14 cellular contexts compared by ENCODE assay signal in the genomic region with DNA sequence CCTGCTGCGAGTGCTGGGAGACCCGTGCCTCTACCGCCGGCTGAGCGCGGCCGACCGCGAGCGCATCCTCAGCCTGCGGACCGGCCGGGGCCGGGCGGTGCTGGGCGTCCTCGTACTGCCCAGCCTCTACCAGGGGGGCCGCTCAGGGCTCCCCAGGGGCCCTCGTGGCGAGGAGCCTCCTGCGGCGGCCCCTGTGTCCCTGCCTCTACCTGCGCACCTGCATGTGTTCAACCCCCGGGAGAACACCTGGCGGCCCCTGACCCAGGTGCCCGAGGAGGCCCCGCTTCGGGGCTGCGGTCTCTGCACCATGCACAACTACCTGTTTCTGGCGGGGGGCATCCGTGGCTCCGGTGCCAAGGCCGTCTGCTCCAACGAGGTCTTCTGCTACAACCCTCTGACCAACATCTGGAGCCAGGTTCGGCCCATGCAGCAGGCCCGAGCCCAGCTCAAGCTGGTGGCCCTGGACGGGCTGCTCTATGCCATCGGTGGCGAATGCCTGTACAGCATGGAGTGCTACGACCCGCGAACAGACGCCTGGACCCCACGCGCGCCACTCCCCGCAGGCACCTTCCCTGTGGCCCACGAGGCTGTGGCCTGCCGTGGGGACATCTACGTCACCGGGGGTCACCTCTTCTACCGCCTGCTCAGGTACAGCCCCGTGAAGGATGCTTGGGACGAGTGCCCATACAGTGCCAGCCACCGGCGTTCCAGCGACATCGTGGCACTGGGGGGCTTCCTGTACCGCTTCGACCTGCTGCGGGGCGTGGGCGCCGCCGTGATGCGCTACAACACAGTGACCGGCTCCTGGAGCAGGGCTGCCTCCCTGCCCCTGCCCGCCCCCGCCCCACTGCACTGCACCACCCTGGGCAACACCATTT. TPM values are rescaled to one million over a fixed set of nuclear protein-coding genes. Genes with fewer than 3 reads are reported as not detected.
A peak's percentile ranks its signal among the peaks of the same experiment; 100 is the strongest.
DNase-seq lines count a peak whose midpoint lies in the region; TF ChIP-seq lines count a peak whose summit lies in the region.
"Had no signal": no experiment of that assay in that cellular context is flagged by ENCODE, and none has a peak within 500 bp of the region (broad histone marks: within the 10 kb centered on the region; RNA-seq: fewer than 3 reads in every experiment).

No MANE protein-coding gene starts in this region.

- no peak for DNase-seq in CD4-positive, alpha-beta memory T cell
- DNase-seq in GM23248 (no peak), ascending aorta (ENCODE audit: low spot score in 2 of 2) (no peak), osteoblast (ENCODE audit: insufficient read length, low spot score, missing footprints) (peak; percentile 86), NCI-H774 (lab: John Stamatoyannopoulos, UW) (no peak), NCI-H446 treated with DMSO at 0.1 percent for 48 hours (lab: John Stamatoyannopoulos, UW) (no peak), A172 (ENCODE audit: low spot score) (no peak), AML-193 (lab: John Stamatoyannopoulos, UW) (no peak)
- DNase-seq: brain microvascular endothelial cell, DMS153 had no signal

- H3K27me3 ChIP-seq in CD4-positive, alpha-beta memory T cell (ENCODE audit: insufficient read depth, low read length) = no peaks in the 10 kb centered on the region
- H3K27me3 ChIP-seq in GM23248 (replicated peaks; ENCODE audit: insufficient read depth) (peaks cover 8% of the 10 kb centered on the region), ascending aorta (peaks cover 19% of the 10 kb centered on the region), osteoblast (ENCODE audit: insufficient read depth, low read length) (peaks cover 53% of the 10 kb centered on the region)

- H3K27ac ChIP-seq in CD4-positive, alpha-beta memory T cell (ENCODE audit: low read depth, low read length) = peak overlapping the region; percentile 74
- H3K27ac ChIP-seq in GM23248 = no peak overlapping the region
- H3K27ac ChIP-seq in ascending aorta = no peak overlapping the region
- no peak overlapping the region for H3K27ac ChIP-seq in osteoblast (ENCODE audit: low read depth, low read length)
- H3K27ac ChIP-seq: brain microvascular endothelial cell had no signal

- no peaks in the 10 kb centered on the region for H3K36me3 Mint-ChIP-seq in CD4-positive, alpha-beta memory T cell

- H3K4me3 Mint-ChIP-seq in CD4-positive, alpha-beta memory T cell = peak overlapping the region; percentile 70 to 84 (median 78)

- peaks cover 48% of the 10 kb centered on the region for H3K4me1 ChIP-seq in CD4-positive, alpha-beta memory T cell (ENCODE audit: insufficient read depth, low read length)
- H3K4me1 ChIP-seq in GM23248 (ENCODE audit: insufficient read depth) (no peaks in the 10 kb centered on the region), ascending aorta (peaks cover 5 to 10% of the 10 kb centered on the region in 2 donors), osteoblast (ENCODE audit: insufficient read depth, low read length) (no peaks in the 10 kb centered on the region)

- H3F3A ChIP-seq in GM23248 (ENCODE audit: insufficient read depth) = no peaks in the 10 kb centered on the region

- H3K27me3 Mint-ChIP-seq in CD4-positive, alpha-beta memory T cell = no peaks in the 10 kb centered on the region

- peaks cover 24 to 47% (median 35%) of the 10 kb centered on the region in 4 donors for H3K4me1 Mint-ChIP-seq in CD4-positive, alpha-beta memory T cell

- in situ Hi-C loops in GM23248 (cut with MboI) = no loop called here

- H3K4me3 ChIP-seq in CD4-positive, alpha-beta memory T cell (ENCODE audit: low read length in 2 of 2) = peak overlapping the region; percentile 29 to 73
- H3K4me3 ChIP-seq in GM23248 (no peak overlapping the region; the same call in 1 of the 2 replicates), ascending aorta (peak overlapping the region; percentile 19 to 51), osteoblast (ENCODE audit: insufficient read depth, low read length) (no peak overlapping the region)

- H3K36me3 ChIP-seq in CD4-positive, alpha-beta memory T cell (ENCODE audit: insufficient read depth, low read length) = no peaks in the 10 kb centered on the region
- no peaks in the 10 kb centered on the region for H3K36me3 ChIP-seq in GM23248 (ENCODE audit: low read depth)
- H3K36me3 ChIP-seq in ascending aorta = no peaks in the 10 kb centered on the region
- H3K36me3 ChIP-seq in osteoblast (ENCODE audit: insufficient read depth, low read length) = no peaks in the 10 kb centered on the region
- H3K36me3 ChIP-seq: brain microvascular endothelial cell had no signal

- intact Hi-C loops in CD4-positive, alpha-beta memory T cell (cut with micrococcal nuclease) = loop anchor here (1.0 to 5.0 kb wide), 2 partner anchors 24 to 42 kb away; partner anchors contain the start of genes LMF2, NCAPH2 and SCO2
- intact Hi-C loops in ascending aorta (cut with DNase I) = no loop called here

- H3K9me3 Mint-ChIP-seq in CD4-positive, alpha-beta memory T cell = no peaks in the 10 kb centered on the region

- H2AFZ ChIP-seq in GM23248 = peak overlapping the region; percentile 70; the same call in 1 of the 2 replicates
- no peak overlapping the region for H2AFZ ChIP-seq in osteoblast (ENCODE audit: low read length)

- POLR2A ChIA-PET in CD4-positive, alpha-beta memory T cell (lab: Charles Lee; ENCODE audit: partially characterized antibody) = interaction anchor here (0.8 to 6.8 kb wide), 26 partner anchors 8 to 362 kb away, joined by 3 to 151 read pairs (median 6); partner anchors contain the start of genes ARSA, CHKB, CPT1B and HDAC10

- H3K79me2 ChIP-seq in GM23248 (ENCODE audit: insufficient read depth) (no peaks in the 10 kb centered on the region), osteoblast (ENCODE audit: insufficient read depth, low read length) (no peaks in the 10 kb centered on the region)

- CTCF ChIA-PET in CD4-positive, alpha-beta memory T cell (lab: Charles Lee; ENCODE audit: partially characterized antibody) = interaction anchor here (0.8 to 4.8 kb wide), 11 partner anchors 10 to 75 kb away, joined by 3 to 32 read pairs (median 6); partner anchors contain the start of genes SCO2 and SYCE3

- WGBS in GM23248 (ENCODE audit: low coverage in 1 of 2, low lambda C conversion rate in 2 of 2, missing lambda C conversion rate in 2 of 2), 2 experiments = 59 to 66% methylated on average over 52 to 57 of the region's 69 CpGs

- H3K4me2 ChIP-seq in GM23248 (ENCODE audit: unreplicated experiment) (peak overlapping the region; percentile 31), osteoblast (ENCODE audit: insufficient read depth, low read length) (no peak overlapping the region)

- no peaks in the 10 kb centered on the region for H4K20me1 ChIP-seq in GM23248 (ENCODE audit: insufficient read depth)
- no peaks in the 10 kb centered on the region for H4K20me1 ChIP-seq in osteoblast (ENCODE audit: insufficient read depth, low read length)

- H3K9ac ChIP-seq in GM23248 = no peak overlapping the region; the same call in 1 of the 2 replicates

- H3K27ac Mint-ChIP-seq in CD4-positive, alpha-beta memory T cell = peak overlapping the region in 6 of 7 donors; percentile 57 to 82 (median 76)

- TF ChIP-seq CTCF in ascending aorta (IDR thresholded peaks at IDR 0.05) = no peak
- TF ChIP-seq CTCF in osteoblast (IDR thresholded peaks at IDR 0.05; ENCODE audit: extremely low read depth, low read depth, low read length) = no peak

- no peaks in the 10 kb centered on the region for H3K9me3 ChIP-seq in CD4-positive, alpha-beta memory T cell (ENCODE audit: control insufficient read depth in 1 of 2, low read length in 2 of 2)
- H3K9me3 ChIP-seq in GM23248 (ENCODE audit: low read depth) = no peaks in the 10 kb centered on the region
- no peaks in the 10 kb centered on the region for H3K9me3 ChIP-seq in ascending aorta
- no peaks in the 10 kb centered on the region for H3K9me3 ChIP-seq in osteoblast (ENCODE audit: low read depth, low read length)

- H3K9me2 ChIP-seq in GM23248 (ENCODE audit: insufficient read depth) = no peaks in the 10 kb centered on the region

RNA-seq across cellular contexts. Expression of gene KLHDC7B, which starts 3.5 kb away (rescaled TPM):
- total RNA-seq in CD4-positive, alpha-beta memory T cell = 1 to 10 TPM; 7.0 to 7.5 TPM
- 1 to 10 TPM; 4.3 to 7.5 TPM for polyA plus RNA-seq in CD4-positive, alpha-beta memory T cell
- total RNA-seq in GM23248 (2014; rRNA removed; shearing (Covaris generic)) = not detected in 2 replicates
- 0.06 TPM in 1 of 2 replicates, not detected in the other for polyA plus RNA-seq in GM23248 (2016; fragmentation: Nextera tagmentation; extraction: Ambion mirVana)
- not detected for total RNA-seq in ascending aorta
- total RNA-seq in osteoblast = 0.29 and 0.72 TPM in 2 replicates
- total RNA-seq in A172 (2014; rRNA removed; shearing (Covaris generic)) = 0.17 TPM in 1 of 2 replicates, not detected in the other
- total RNA-seq: HT1080, pulmonary artery endothelial cell had no signal
- polyA plus RNA-seq: fibroblast of lung had no signal

RNA-seq across cellular contexts. Expression of gene SYCE3, which starts 13.6 kb away (rescaled TPM):
- not detected for total RNA-seq in CD4-positive, alpha-beta memory T cell
- polyA plus RNA-seq in CD4-positive, alpha-beta memory T cell = under 1 TPM in 1 of 2 donors, not detected in 1; 0.83 TPM
- not detected in 2 replicates for total RNA-seq in GM23248 (2014; rRNA removed; shearing (Covaris generic))
- 0.49 and 0.80 TPM in 2 replicates for polyA plus RNA-seq in GM23248 (2016; fragmentation: Nextera tagmentation; extraction: Ambion mirVana)
- total RNA-seq in ascending aorta (not detected), osteoblast (not detected in 2 replicates)
- total RNA-seq in A172 (2014; rRNA removed; shearing (Covaris generic)) = 2.5 TPM in 1 of 2 replicates, not detected in the other
- total RNA-seq: HT1080, pulmonary artery endothelial cell had no signal
- polyA plus RNA-seq: fibroblast of lung had no signal

RNA-seq across cellular contexts. Expression of gene TYMP, which starts 19.3 kb away (rescaled TPM):
- 10 to 100 TPM; 15.7 to 18.0 TPM for total RNA-seq in CD4-positive, alpha-beta memory T cell
- polyA plus RNA-seq in CD4-positive, alpha-beta memory T cell = 10 to 100 TPM; 22.0 to 30.9 TPM
- total RNA-seq in GM23248 (2014; rRNA removed; shearing (Covaris generic)) = 33.2 and 42.4 TPM in 2 replicates
- polyA plus RNA-seq in GM23248 (2016; fragmentation: Nextera tagmentation; extraction: Ambion mirVana) = 24.3 and 24.8 TPM in 2 replicates
- total RNA-seq in ascending aorta (150 TPM), osteoblast (14.4 and 30.0 TPM in 2 replicates)
- 0.10 and 0.31 TPM in 2 replicates for total RNA-seq in A172 (2014; rRNA removed; shearing (Covaris generic))

RNA-seq across cellular contexts. Expression of gene SCO2, which starts 23.8 kb away (rescaled TPM):
- not detected for total RNA-seq in CD4-positive, alpha-beta memory T cell
- 1 to 10 TPM; 3.6 to 8.1 TPM for polyA plus RNA-seq in CD4-positive, alpha-beta memory T cell
- 8.4 and 17.5 TPM in 2 replicates for total RNA-seq in GM23248 (2014; rRNA removed; shearing (Covaris generic))
- 11.0 and 15.0 TPM in 2 replicates for polyA plus RNA-seq in GM23248 (2016; fragmentation: Nextera tagmentation; extraction: Ambion mirVana)
- total RNA-seq in ascending aorta = not detected
- total RNA-seq in osteoblast = 5.1 and 5.6 TPM in 2 replicates
- 8.0 and 9.5 TPM in 2 replicates for total RNA-seq in A172 (2014; rRNA removed; shearing (Covaris generic))
- total RNA-seq: left lobe of liver had no signal

RNA-seq across cellular contexts. Expression of gene CPT1B, which starts 29.1 kb away (rescaled TPM):
- 10 to 100 TPM; 68.0 to 70.0 TPM for total RNA-seq in CD4-positive, alpha-beta memory T cell
- polyA plus RNA-seq in CD4-positive, alpha-beta memory T cell = 1 to 10 TPM in 1 of 2 donors, not detected in 1; 2.3 TPM
- 1.6 and 2.9 TPM in 2 replicates for total RNA-seq in GM23248 (2014; rRNA removed; shearing (Covaris generic))
- polyA plus RNA-seq in GM23248 (2016; fragmentation: Nextera tagmentation; extraction: Ambion mirVana) = 1.0 and 1.3 TPM in 2 replicates
- total RNA-seq in ascending aorta (0.43 TPM), osteoblast (1.8 and 2.1 TPM in 2 replicates)
- 6.4 and 13.8 TPM in 2 replicates for total RNA-seq in A172 (2014; rRNA removed; shearing (Covaris generic))

Comparison
In these comparisons a context has a peak if more than half of its experiments do, and no peak if none do; other contexts are left out.
1. H3K4me3 ChIP-seq: peak in CD4-positive, alpha-beta memory T cell (2 of 2) and ascending aorta (2 of 2); none in GM23248 (single experiment) and osteoblast (single experiment).
2. RNA of gene TYMP, which starts 19.3 kb away (total RNA-seq): 150 TPM in ascending aorta (single experiment), 33.2 to 42.4 TPM in GM23248, 14.4 to 30.0 TPM in osteoblast and 15.7 to 18.0 TPM in CD4-positive, alpha-beta memory T cell; 0.10 to 0.31 TPM in A172; every median in the first group is over 10 times any median in the second.